ENCODE assay signal across 13 cellular contexts in the genomic region with DNA sequence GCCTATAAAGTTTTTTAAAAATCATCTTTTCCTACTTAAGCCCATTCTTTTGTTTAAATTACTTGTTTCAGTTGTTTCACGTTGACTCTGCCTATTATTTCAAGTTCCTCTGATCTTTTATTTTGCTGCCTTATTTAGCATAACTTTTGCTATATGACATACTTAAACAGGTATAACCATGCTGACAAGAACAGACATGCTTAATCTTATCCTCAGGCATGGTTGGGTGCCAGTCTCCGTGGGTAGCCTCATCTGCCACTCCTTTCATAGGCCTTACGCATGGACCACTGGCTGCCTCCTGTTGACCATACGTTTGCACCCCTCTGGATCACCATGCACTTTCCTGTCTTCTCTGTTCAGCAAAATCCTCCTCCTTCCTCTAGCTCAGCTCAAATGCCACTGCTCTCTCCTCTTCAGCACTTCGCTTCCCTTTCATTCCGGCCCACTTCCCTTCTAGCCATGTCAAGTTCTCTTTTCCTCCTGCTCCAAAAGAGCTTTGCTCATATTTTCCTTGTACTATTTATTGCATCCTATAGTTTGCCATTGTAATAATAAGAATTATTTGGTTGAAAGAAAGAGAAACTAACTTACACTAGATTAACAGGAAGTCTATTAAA. TPM values are rescaled to one million over a fixed set of nuclear protein-coding genes. Genes with fewer than 3 reads are reported as not detected.
DNase-seq lines count a peak whose midpoint lies in the region; ATAC-seq, FAIRE-seq and TF ChIP-seq lines count a peak whose summit lies in the region.
"Had no signal": no experiment of that assay in that cellular context is flagged by ENCODE, and none has a peak within 500 bp of the region (broad histone marks: within the 10 kb centered on the region; RNA-seq: fewer than 3 reads in every experiment).

No MANE protein-coding gene starts in this region.

- H3K4me1 ChIP-seq in OCI-LY3 (ENCODE audit: low read length): peaks cover 33% of the 10 kb centered on the region
- H3K4me1 ChIP-seq in H1 (replicated peaks in 1 of 4; ENCODE audit: control insufficient read depth in 3 of 4, insufficient read depth in 4 of 4, low read length in 3 of 4): no peaks in the 10 kb centered on the region
- H3K4me1 ChIP-seq in spleen: peaks cover 12 to 63% (median 32%) of the 10 kb centered on the region in 6 donors
- H3K4me1 ChIP-seq: ascending aorta had no signal

- no peak overlapping the region for H3K9ac ChIP-seq in OCI-LY3 (ENCODE audit: low read length)
- no peak overlapping the region for H3K9ac ChIP-seq in H1 (replicated peaks in 1 of 4; ENCODE audit: extremely low read depth in 1 of 4, low read depth in 3 of 4, low read length in 3 of 4)

- 89% methylated on average over 6 of the region's 6 CpGs; no CpG with 5 or more reads in 1 of the 2 experiments for WGBS in H1 (ENCODE audit: extremely low coverage in 1 of 2, insufficient coverage in 1 of 2, insufficient read length in 1 of 2, insufficient replicate concordance in 2 of 2, low coverage in 1 of 2, low lambda C conversion rate in 2 of 2, missing lambda C conversion rate in 1 of 2), 2 experiments
- WGBS in spleen, 5 donors: 45 to 66% (median 53%) methylated on average over 6 of the region's 6 CpGs

- no peak for TF ChIP-seq RAD21 in H1 (IDR thresholded peaks at IDR 0.05 in 1 of 2, conservative IDR thresholded peaks at IDR 0.05 in 1 of 2; ENCODE audit: low read depth in 2 of 2, low read length in 2 of 2)

- POLR2A ChIA-PET in H1 (lab: Charles Lee; ENCODE audit: partially characterized antibody): no interaction called here

- H3K36me3 ChIP-seq in OCI-LY3 (replicated peaks; ENCODE audit: low read depth, low read length) (no peaks in the 10 kb centered on the region), H1 (ENCODE audit: control insufficient read depth in 2 of 4, insufficient read depth in 4 of 4, low read length in 3 of 4) (no peaks in the 10 kb centered on the region), spleen (no peaks in the 10 kb centered on the region)
- H3K36me3 ChIP-seq: ascending aorta had no signal

- no peak overlapping the region for H3K14ac ChIP-seq in H1 (ENCODE audit: insufficient read length)

- H2BK20ac ChIP-seq in H1 (ENCODE audit: low read length): peak overlapping the region; percentile 9; the same call in 1 of the 2 replicates

- peak overlapping the region; percentile 19; the same call in 1 of the 2 replicates for H3K27ac ChIP-seq in OCI-LY3 (ENCODE audit: low read length)
- H3K27ac ChIP-seq in H1 (ENCODE audit: low read depth, low read length): no peak overlapping the region
- H3K27ac ChIP-seq in spleen: peak overlapping the region; percentile 55 to 89 (median 80)
- H3K27ac ChIP-seq: ascending aorta had no signal

- no peaks in the 10 kb centered on the region for H3K9me3 ChIP-seq in OCI-LY3 (ENCODE audit: insufficient read depth, low read length)
- no peaks in the 10 kb centered on the region for H3K9me3 ChIP-seq in H1 (ENCODE audit: insufficient read depth in 2 of 2, low read depth in 1 of 2, low read length in 1 of 2)
- no peaks in the 10 kb centered on the region for H3K9me3 ChIP-seq in spleen
- H3K9me3 ChIP-seq: ascending aorta had no signal

- peaks cover 25% of the 10 kb centered on the region for H3K4me1 Mint-ChIP-seq in activated naive CD4-positive, alpha-beta T cell treated with anti-CD3 and anti-CD28 coated beads, Interleukin-2, amount 50 U/mL, for 24 hours

- DNase-seq in activated naive CD4-positive, alpha-beta T cell (lab: John Stamatoyannopoulos, UW): no peak
- DNase-seq in H1 (ENCODE audit: low read depth in 1 of 2, low spot score in 2 of 2) (no peak), spleen (no peak), GF-D8 (lab: John Stamatoyannopoulos, UW) (no peak), frontal cortex (ENCODE audit: low spot score in 2 of 2) (no peak)
- DNase-seq: GDM1, NCI-H1092 treated with DMSO at 0.1 percent for 48 hours had no signal

- H4K5ac ChIP-seq in H1 (ENCODE audit: insufficient read length, low read depth, low read length): no peak overlapping the region

- no peak for TF ChIP-seq EP300 in H1 (IDR thresholded peaks at IDR 0.05; ENCODE audit: borderline replicate concordance in 1 of 2, low read depth in 2 of 2, low read length in 2 of 2)

- CTCF ChIA-PET in H1 (lab: Charles Lee; ENCODE audit: partially characterized antibody): interaction anchor here (1.2 kb wide), 1 partner anchor 27 kb away, joined by 7 read pairs; no protein-coding TSS in a partner anchor

- H4K91ac ChIP-seq in H1 (replicated peaks; ENCODE audit: insufficient read length, low read length): no peak overlapping the region

- TF ChIP-seq POLR2A in H1 (IDR thresholded peaks at IDR 0.05; ENCODE audit: control extremely low read depth in 1 of 2, low read depth in 2 of 2, low read length in 2 of 2) (no peak), spleen (IDR thresholded peaks at IDR 0.05) (no peak)

- H4K8ac ChIP-seq in H1 (ENCODE audit: extremely low read depth, insufficient read depth, low read length): no peak overlapping the region

- H3K56ac ChIP-seq in H1 (replicated peaks; ENCODE audit: insufficient read length, low read depth, low read length): no peak overlapping the region

- H3K9me3 Mint-ChIP-seq in activated naive CD4-positive, alpha-beta T cell treated with anti-CD3 and anti-CD28 coated beads, Interleukin-2, amount 50 U/mL, for 24 hours: no peaks in the 10 kb centered on the region

- H3K27ac Mint-ChIP-seq in activated naive CD4-positive, alpha-beta T cell treated with anti-CD3 and anti-CD28 coated beads, Interleukin-2, amount 50 U/mL, for 24 hours: peak overlapping the region; percentile 4

- H2AK5ac ChIP-seq in H1 (ENCODE audit: low read depth, low read length): no peak overlapping the region

- H2BK5ac ChIP-seq in H1 (ENCODE audit: low read depth, low read length): no peak overlapping the region

- no peak for TF ChIP-seq CTCF in OCI-LY3 (IDR thresholded peaks at IDR 0.05; ENCODE audit: low read depth, low read length)
- no peak for TF ChIP-seq CTCF in H1 (IDR thresholded peaks at IDR 0.05; ENCODE audit: control extremely low read depth in 1 of 3, insufficient read depth in 1 of 3, low read depth in 1 of 3, low read length in 3 of 3)
- TF ChIP-seq CTCF in spleen (IDR thresholded peaks at IDR 0.05 in 8 of 11, conservative IDR thresholded peaks at IDR 0.05 in 3 of 11): no peak

- H3K4me2 ChIP-seq in OCI-LY3 (ENCODE audit: low read length): no peak overlapping the region
- no peak overlapping the region for H3K4me2 ChIP-seq in H1 (ENCODE audit: insufficient read depth in 1 of 2, low read depth in 2 of 2, low read length in 2 of 2)

- H4K20me1 ChIP-seq in OCI-LY3 (ENCODE audit: insufficient read depth, low read length): no peaks in the 10 kb centered on the region
- no peaks in the 10 kb centered on the region for H4K20me1 ChIP-seq in H1 (replicated peaks in 1 of 2; ENCODE audit: control insufficient read depth in 1 of 2, insufficient read depth in 2 of 2, low read length in 2 of 2)

- H3K36me3 Mint-ChIP-seq in activated naive CD4-positive, alpha-beta T cell treated with anti-CD3 and anti-CD28 coated beads, Interleukin-2, amount 50 U/mL, for 24 hours: no peaks in the 10 kb centered on the region

- no peak overlapping the region for H3K4ac ChIP-seq in H1 (replicated peaks; ENCODE audit: insufficient read length, low read depth, low read length)

- intact Hi-C loops in spleen (cut with DNase I; ENCODE audit: low total_unique reads): no loop called here

- H3K79me2 ChIP-seq in OCI-LY3 (ENCODE audit: low read length) (no peaks in the 10 kb centered on the region), H1 (ENCODE audit: control insufficient read depth in 1 of 2, insufficient read depth in 2 of 2, low read length in 2 of 2) (no peaks in the 10 kb centered on the region)

- FAIRE-seq in H1 (lab: Jason Lieb, UNC) (no peak), frontal cortex (lab: Jason Lieb, UNC) (no peak)
- FAIRE-seq: urothelium cell line had no signal

- H2BK15ac ChIP-seq in H1 (ENCODE audit: low read length): no peak overlapping the region

- ATAC-seq in GM18502 (IDR thresholded peaks at IDR 0.05; ENCODE audit: poor library complexity, unreplicated experiment): no peak
- ATAC-seq: SK-N-SH treated with all-trans-retinoic acid at 6 μM for 48 hours had no signal

- H3K4me3 ChIP-seq in OCI-LY3 (ENCODE audit: low read length) (no peak overlapping the region), H1 (ENCODE audit: extremely low read depth in 1 of 4, insufficient read depth in 2 of 4, low read depth in 3 of 4, low read length in 4 of 4) (no peak overlapping the region), spleen (no peak overlapping the region)
- H3K4me3 ChIP-seq: ascending aorta had no signal

- H3K23ac ChIP-seq in H1 (ENCODE audit: insufficient read length): no peak overlapping the region

- H3K4me3 Mint-ChIP-seq in activated naive CD4-positive, alpha-beta T cell treated with anti-CD3 and anti-CD28 coated beads, Interleukin-2, amount 50 U/mL, for 24 hours: no peak overlapping the region

- H3K27me3 ChIP-seq in OCI-LY3 (ENCODE audit: low read depth, low read length) (no peaks in the 10 kb centered on the region), H1 (replicated peaks in 1 of 4; ENCODE audit: control insufficient read depth in 3 of 4, extremely low read depth in 1 of 4, insufficient read depth in 3 of 4, low read length in 3 of 4) (no peaks in the 10 kb centered on the region), spleen (replicated peaks in 1 of 7) (no peaks in the 10 kb centered on the region)
- H3K27me3 ChIP-seq: ascending aorta had no signal

- H3K79me1 ChIP-seq in H1 (ENCODE audit: low read depth, low read length): no peaks in the 10 kb centered on the region

- H3K23me2 ChIP-seq in H1 (ENCODE audit: low read depth, low read length): no peaks in the 10 kb centered on the region

- H2AFZ ChIP-seq in OCI-LY3 (ENCODE audit: low read depth, low read length) (peak overlapping the region; percentile 77), H1 (ENCODE audit: low read length) (no peak overlapping the region)

- no peak overlapping the region for H2BK120ac ChIP-seq in H1 (replicated peaks; ENCODE audit: low read depth, low read length)

- no peak overlapping the region for H3K18ac ChIP-seq in H1 (ENCODE audit: extremely low read depth, low read length)

- no peak overlapping the region for H2BK12ac ChIP-seq in H1 (ENCODE audit: low read depth, low read length)

- no peaks in the 10 kb centered on the region for H3K27me3 Mint-ChIP-seq in activated naive CD4-positive, alpha-beta T cell treated with anti-CD3 and anti-CD28 coated beads, Interleukin-2, amount 50 U/mL, for 24 hours

RNA-seq across cellular contexts. Expression of gene TSPAN33, which starts 10.0 kb away (rescaled TPM):
- total RNA-seq in H1 (2021; fragmentation: NEBNext Ultra II Directional; extraction: Animal tissue kit (Norgen Biotek cat#: 25700)): 47.1 TPM in 2 replicates
- polyA plus RNA-seq in H1 (2011; rRNA removed): 42.8 and 46.6 TPM in 2 replicates
- 49.3 TPM for polyA plus RNA-seq in H1 (2011; cell fraction: cytosol; rRNA removed)
- polyA plus RNA-seq in H1 (2011; cell fraction: nucleus; rRNA removed): 38.6 TPM
- polyA plus RNA-seq in H1 (2012, experiment 1 of 2): 41.3 to 47.5 TPM (median 44.6 TPM) in 4 replicates
- polyA plus RNA-seq in H1 (2012, experiment 2 of 2): 54.9 TPM
- 21.9 TPM for polyA plus RNA-seq in H1 (2013, experiment 1 of 2)
- polyA plus RNA-seq in H1 (2013, experiment 2 of 2): 26.4 TPM
- polyA minus RNA-seq in H1 (2011; rRNA and poly(A)+ RNA removed): 81.5 and 91.9 TPM in 2 replicates
- 41.5 TPM for polyA minus RNA-seq in H1 (2011; cell fraction: cytosol; rRNA and poly(A)+ RNA removed)
- 26.3 TPM for polyA minus RNA-seq in H1 (2011; cell fraction: nucleus; rRNA and poly(A)+ RNA removed)
- 10 to 100 TPM; 37.0 to 48.8 (median 40.7) TPM for total RNA-seq in spleen
- 10 to 100 TPM; 46.7 to 57.9 (median 55.4) TPM for polyA plus RNA-seq in spleen
- 4.1 TPM for total RNA-seq in frontal cortex

RNA-seq across cellular contexts. Expression of gene SMO, which starts 54.0 kb away (rescaled TPM):
- 61.2 and 64.5 TPM in 2 replicates for total RNA-seq in H1 (2021; fragmentation: NEBNext Ultra II Directional; extraction: Animal tissue kit (Norgen Biotek cat#: 25700))
- polyA plus RNA-seq in H1 (2011; rRNA removed) (67.6 and 75.0 TPM in 2 replicates), spleen (1 to 10 TPM; 1.4 to 2.1 (median 1.6) TPM)
- 60.1 TPM for polyA plus RNA-seq in H1 (2011; cell fraction: cytosol; rRNA removed)
- 137 TPM for polyA plus RNA-seq in H1 (2011; cell fraction: nucleus; rRNA removed)
- 43.2 to 67.8 TPM (median 62.6 TPM) in 4 replicates for polyA plus RNA-seq in H1 (2012, experiment 1 of 2)
- polyA plus RNA-seq in H1 (2012, experiment 2 of 2): 59.7 TPM
- polyA plus RNA-seq in H1 (2013, experiment 1 of 2): 43.2 TPM
- polyA plus RNA-seq in H1 (2013, experiment 2 of 2): 45.3 TPM
- 98.6 and 143 TPM in 2 replicates for polyA minus RNA-seq in H1 (2011; rRNA and poly(A)+ RNA removed)
- polyA minus RNA-seq in H1 (2011; cell fraction: cytosol; rRNA and poly(A)+ RNA removed): 63.4 TPM
- polyA minus RNA-seq in H1 (2011; cell fraction: nucleus; rRNA and poly(A)+ RNA removed): 48.7 TPM
- total RNA-seq in spleen (1 to 10 TPM; 2.6 to 4.7 (median 3.0) TPM), frontal cortex (8.6 TPM)
